Comparison of ENCODE assay signal across 14 cellular contexts in genomic region chr15:42584031-42584765, GRCh38. TPM values are rescaled to one million over a fixed set of nuclear protein-coding genes. Genes with fewer than 3 reads are reported as not detected.
A peak's percentile ranks its signal among the peaks of the same experiment; 100 is the strongest.
DNase-seq lines count a peak whose midpoint lies in the region; ATAC-seq and TF ChIP-seq lines count a peak whose summit lies in the region.
"Had no signal": no experiment of that assay in that cellular context is flagged by ENCODE, and none has a peak within 500 bp of the region (broad histone marks: within the 10 kb centered on the region; RNA-seq: fewer than 3 reads in every experiment).

No MANE protein-coding gene starts in this region.

- no peak for TF ChIP-seq CTCF in body of pancreas (IDR thresholded peaks at IDR 0.05)

- H3K4me3 ChIP-seq in HUES6 (ENCODE audit: low read depth, low read length), result no peak overlapping the region
- H3K4me3 ChIP-seq in body of pancreas, result no peak overlapping the region
- H3K4me3 ChIP-seq: cardiac muscle cell, thyroid gland had no signal

- H3K4me1 ChIP-seq in HUES6 (ENCODE audit: control insufficient read depth, insufficient read depth, low read length) (peaks cover 29% of the 10 kb centered on the region), body of pancreas (peaks cover 6% of the 10 kb centered on the region)
- H3K4me1 ChIP-seq: foreskin keratinocyte had no signal

- H3K27me3 ChIP-seq in HUES6 (ENCODE audit: control insufficient read depth, insufficient read depth, low read length), result peaks cover 19% of the 10 kb centered on the region
- H3K27me3 ChIP-seq in body of pancreas, result no peaks in the 10 kb centered on the region
- H3K27me3 ChIP-seq: thyroid gland had no signal

- no peaks in the 10 kb centered on the region for H3K9me3 ChIP-seq in HUES6 (ENCODE audit: control insufficient read depth, insufficient read depth, low read depth, low read length)
- H3K9me3 ChIP-seq in body of pancreas, result no peaks in the 10 kb centered on the region
- H3K9me3 ChIP-seq: thyroid gland had no signal

- H3K9ac ChIP-seq in HUES6 (ENCODE audit: low read length), result peak overlapping the region; percentile 14

- TF ChIP-seq POLR2A in body of pancreas (IDR thresholded peaks at IDR 0.05), result no peak

- H3K36me3 ChIP-seq in HUES6 (ENCODE audit: control insufficient read depth, insufficient read depth, low read length), result no peaks in the 10 kb centered on the region
- no peaks in the 10 kb centered on the region for H3K36me3 ChIP-seq in body of pancreas (replicated peaks in 1 of 2; ENCODE audit: insufficient read depth in 1 of 2, low read depth in 2 of 2)
- H3K36me3 ChIP-seq: cardiac muscle cell, thyroid gland had no signal

- 29 to 30% methylated on average over 4 of the region's 4 CpGs for WGBS in body of pancreas, 2 donors

- H3K27ac ChIP-seq in HUES6 (ENCODE audit: low read depth, low read length), result no peak overlapping the region
- H3K27ac ChIP-seq in angular gyrus (ENCODE audit: low read depth, low read length), result peak overlapping the region; percentile 92
- peak overlapping the region; percentile 95 for H3K27ac ChIP-seq in temporal lobe (ENCODE audit: low read depth, low read length)
- H3K27ac ChIP-seq in body of pancreas, result no peak overlapping the region
- H3K27ac ChIP-seq: cardiac muscle cell, foreskin keratinocyte, thyroid gland had no signal

- intact Hi-C loops in body of pancreas (cut with DNase I), result loop anchor here (10.0 kb wide), 1 partner anchor 331 kb away; no protein-coding TSS in a partner anchor

- DNase-seq in iris pigment epithelial cell (ENCODE audit: low read depth) (peak; percentile 33), NCI-H510A treated with DMSO at 0.1 percent for 48 hours (lab: John Stamatoyannopoulos, UW) (no peak), body of pancreas (no peak)
- DNase-seq: activated T-cell treated with anti-CD3 and anti-CD28 coated beads, Interleukin-2, amount 50 U/mL, for 4 hours; foreskin keratinocyte; naive B cell; stimulated activated CD4-positive, alpha-beta T cell treated with anti-CD3 and anti-CD28 coated beads, Interleukin-2, amount 100 ng/mL, for 48 hours; T1000; thyroid gland had no signal

- ATAC-seq in body of pancreas (no peak), HG03460 (IDR thresholded peaks at IDR 0.05; ENCODE audit: unreplicated experiment) (no peak)
- ATAC-seq: activated T-cell treated with anti-CD3 and anti-CD28 coated beads, Interleukin-2, amount 50 U/mL, for 4 hours; foreskin keratinocyte had no signal

RNA-seq across cellular contexts. Expression of gene STARD9, which starts 8.8 kb away (rescaled TPM):
- total RNA-seq in temporal lobe (7.9 TPM), body of pancreas (1 to 10 TPM; 1.3 to 4.7 TPM)

RNA-seq across cellular contexts. Expression of gene HAUS2, which starts 35.6 kb away (rescaled TPM):
- total RNA-seq in temporal lobe, result 31.7 TPM
- total RNA-seq in body of pancreas, result 10 to 100 TPM in 1 of 2 donors, 1 to 10 TPM in 1; 8.6 to 24.7 TPM

RNA-seq across cellular contexts. Expression of gene LRRC57, which starts 35.6 kb away (rescaled TPM):
- total RNA-seq in temporal lobe, result 16.0 TPM
- total RNA-seq in body of pancreas, result 1 to 10 TPM; 6.9 to 8.3 TPM

Comparison
In these comparisons a context has a peak if more than half of its experiments do, and no peak if none do; other contexts are left out.
1. H3K27ac ChIP-seq: peak in angular gyrus (single experiment) and temporal lobe (single experiment); none in HUES6 (single experiment) and body of pancreas (0 of 4).